In genomic region chr6:37695273-37695672, GRCh38 we compare ENCODE assay signal across 10 cellular contexts. TPM values are rescaled to one million over a fixed set of nuclear protein-coding genes. Genes with fewer than 3 reads are reported as not detected.
A peak's percentile ranks its signal among the peaks of the same experiment; 100 is the strongest.
DNase-seq lines count a peak whose midpoint lies in the region; ATAC-seq and TF ChIP-seq lines count a peak whose summit lies in the region.
"Had no signal": no experiment of that assay in that cellular context is flagged by ENCODE, and none has a peak within 500 bp of the region (broad histone marks: within the 10 kb centered on the region; RNA-seq: fewer than 3 reads in every experiment).

No MANE protein-coding gene starts in this region.

- H3K4me1 Mint-ChIP-seq in CD8-positive, alpha-beta T cell (ENCODE audit: low read depth) = peaks cover 18% of the 10 kb centered on the region
- H3K4me1 Mint-ChIP-seq in HFFc6 (ENCODE audit: low read depth) (peaks cover 48% of the 10 kb centered on the region), nephron (peaks cover 26% of the 10 kb centered on the region)

- intact Hi-C loops in CD8-positive, alpha-beta T cell (cut with DNase I, micrococcal nuclease) = loop anchor here (5.0 to 10.0 kb wide), 6 partner anchors 122 to 980 kb away; partner anchors contain the start of genes BTBD9 (in 2 of the 2), PPIL1 (in 1 of the 2) and ZFAND3 (in 1 of the 2)
- intact Hi-C loops in thyroid gland (cut with DNase I) = no loop called here

- no peaks in the 10 kb centered on the region for H3K79me2 ChIP-seq in trophoblast cell (ENCODE audit: control insufficient read depth, insufficient read depth, low read length, poor library complexity)

- no peaks in the 10 kb centered on the region for H3K36me3 ChIP-seq in CD8-positive, alpha-beta T cell (ENCODE audit: insufficient read depth, low read length)
- no peaks in the 10 kb centered on the region for H3K36me3 ChIP-seq in thyroid gland
- H3K36me3 ChIP-seq in trophoblast cell (ENCODE audit: control insufficient read depth in 1 of 2, insufficient read depth in 2 of 2, low read length in 2 of 2) = no peaks in the 10 kb centered on the region
- H3K36me3 ChIP-seq: tibial nerve had no signal

- H3K18ac ChIP-seq in trophoblast cell (ENCODE audit: low read length) = no peak overlapping the region

- no peak overlapping the region for H3K4me3 ChIP-seq in CD8-positive, alpha-beta T cell (ENCODE audit: low read depth, low read length)
- H3K4me3 ChIP-seq in astrocyte of the cerebellum (ENCODE audit: low read depth, low read length) = peak overlapping the region; percentile 62
- no peak overlapping the region for H3K4me3 ChIP-seq in thyroid gland (replicated peaks in 1 of 3)
- no peak overlapping the region for H3K4me3 ChIP-seq in trophoblast cell (ENCODE audit: low read depth, low read length)

- H3K4me2 ChIP-seq in trophoblast cell (ENCODE audit: low read length) = no peak overlapping the region

- no peak overlapping the region for H2BK5ac ChIP-seq in trophoblast cell (ENCODE audit: low read depth, low read length, poor library complexity)

- H4K12ac ChIP-seq in trophoblast cell (ENCODE audit: low read depth, low read length) = no peak overlapping the region

- H2AK5ac ChIP-seq in trophoblast cell (ENCODE audit: low read length) = no peak overlapping the region

- no peak overlapping the region for H3K27ac Mint-ChIP-seq in CD8-positive, alpha-beta T cell
- H3K27ac Mint-ChIP-seq in HFFc6 (no peak overlapping the region), nephron (peak overlapping the region in 1 of 3 experiments; percentile 10)

- in situ Hi-C loops in astrocyte of the cerebellum (cut with HindIII; ENCODE audit: low sequenced_read_pairs) = no loop called here

- WGBS in thyroid gland, 2 donors = 94 to 100% methylated on average over 2 of the region's 2 CpGs
- no CpG with 5 or more reads among the region's 2 CpGs for WGBS in trophoblast cell (ENCODE audit: extremely low coverage, insufficient coverage, insufficient read length)

- no peak overlapping the region for H3K27ac ChIP-seq in CD8-positive, alpha-beta T cell (ENCODE audit: low read depth, low read length)
- H3K27ac ChIP-seq in thyroid gland (no peak overlapping the region), trophoblast cell (ENCODE audit: low read depth, low read length) (no peak overlapping the region)
- H3K27ac ChIP-seq: tibial nerve had no signal

- peaks cover 16% of the 10 kb centered on the region for H3K4me1 ChIP-seq in CD8-positive, alpha-beta T cell (ENCODE audit: insufficient read depth, low read length)
- H3K4me1 ChIP-seq in thyroid gland = peaks cover 9 to 19% of the 10 kb centered on the region in 2 donors
- peaks cover 8 to 15% of the 10 kb centered on the region in 2 experiments for H3K4me1 ChIP-seq in trophoblast cell (ENCODE audit: control insufficient read depth in 1 of 2, insufficient read depth in 2 of 2, low read length in 2 of 2)

- H2BK120ac ChIP-seq in trophoblast cell (ENCODE audit: insufficient read depth, low read length, poor library complexity) = no peak overlapping the region

- POLR2A ChIA-PET in CD8-positive, alpha-beta T cell (lab: Charles Lee) = no interaction called here

- no peak for DNase-seq in CD8-positive, alpha-beta T cell
- DNase-seq in HFFc6 = no peak
- DNase-seq in astrocyte of the cerebellum (ENCODE audit: low read depth) = no peak
- DNase-seq in thyroid gland = no peak
- no peak for DNase-seq in GM20000 (ENCODE audit: low spot score)
- no peak for DNase-seq in trophoblast cell
- DNase-seq: activated CD4-positive, alpha-beta T cell treated with anti-CD3 and anti-CD28 coated beads, Interleukin-2, amount 50 U/mL, for 4 hours; erythroblast had no signal

- peaks cover 25% of the 10 kb centered on the region for H3K27me3 ChIP-seq in CD8-positive, alpha-beta T cell (ENCODE audit: insufficient read depth, low read length)
- peaks cover 7% of the 10 kb centered on the region for H3K27me3 ChIP-seq in thyroid gland
- H3K27me3 ChIP-seq in trophoblast cell (ENCODE audit: insufficient read depth, low read length) = peaks cover 73% of the 10 kb centered on the region

- CTCF ChIA-PET in CD8-positive, alpha-beta T cell (lab: Charles Lee) = no interaction called here

- H3K9ac ChIP-seq in trophoblast cell (ENCODE audit: low read length) = no peak overlapping the region

- H3K23ac ChIP-seq in trophoblast cell (ENCODE audit: low read length) = no peak overlapping the region

- H3K4ac ChIP-seq in trophoblast cell (ENCODE audit: low read depth, low read length) = no peak overlapping the region

- no peak overlapping the region for H2BK12ac ChIP-seq in trophoblast cell (ENCODE audit: low read length)

- no peak overlapping the region for H3K14ac ChIP-seq in trophoblast cell (ENCODE audit: low read length)

- no peaks in the 10 kb centered on the region for H3K9me3 ChIP-seq in CD8-positive, alpha-beta T cell (ENCODE audit: low read length)
- H3K9me3 ChIP-seq in thyroid gland = no peaks in the 10 kb centered on the region
- peaks cover 8% of the 10 kb centered on the region for H3K9me3 ChIP-seq in trophoblast cell (ENCODE audit: insufficient read depth, low read depth, low read length)
- H3K9me3 ChIP-seq: tibial nerve had no signal

- peaks cover 3% of the 10 kb centered on the region for H3K36me3 Mint-ChIP-seq in CD8-positive, alpha-beta T cell
- H3K36me3 Mint-ChIP-seq in HFFc6 (ENCODE audit: low read depth) = no peaks in the 10 kb centered on the region
- H3K36me3 Mint-ChIP-seq in nephron (ENCODE audit: low read depth) = peaks cover 5% of the 10 kb centered on the region

- peak overlapping the region; percentile 78 for H3K4me3 Mint-ChIP-seq in CD8-positive, alpha-beta T cell
- peak overlapping the region; percentile 88 for H3K4me3 Mint-ChIP-seq in HFFc6
- peak overlapping the region; percentile 86 to 94 (median 88) for H3K4me3 Mint-ChIP-seq in nephron

- H3K27me3 Mint-ChIP-seq in CD8-positive, alpha-beta T cell (ENCODE audit: low read depth) = peaks cover 31% of the 10 kb centered on the region
- H3K27me3 Mint-ChIP-seq in HFFc6 (ENCODE audit: insufficient read depth) (peaks cover 17% of the 10 kb centered on the region), nephron (ENCODE audit: low read depth) (peaks cover 72% of the 10 kb centered on the region)

- no peaks in the 10 kb centered on the region for H3K9me3 Mint-ChIP-seq in CD8-positive, alpha-beta T cell
- H3K9me3 Mint-ChIP-seq in HFFc6 = no peaks in the 10 kb centered on the region
- H3K9me3 Mint-ChIP-seq in nephron = no peaks in the 10 kb centered on the region

- H4K91ac ChIP-seq in trophoblast cell (ENCODE audit: low read depth, low read length) = no peak overlapping the region

- no peak for TF ChIP-seq CTCF in CD8-positive, alpha-beta T cell (IDR thresholded peaks at IDR 0.05)
- TF ChIP-seq CTCF in HFFc6 (IDR thresholded peaks at IDR 0.05) (no peak), astrocyte of the cerebellum (IDR thresholded peaks at IDR 0.05; ENCODE audit: low read depth, low read length, missing control alignments) (no peak), nephron (IDR thresholded peaks at IDR 0.05; ENCODE audit: unreplicated experiment in 3 of 3) (no peak), thyroid gland (IDR thresholded peaks at IDR 0.05) (no peak), GM20000 (IDR thresholded peaks at IDR 0.05; ENCODE audit: extremely low read depth, missing control alignments) (no peak)

- H4K8ac ChIP-seq in trophoblast cell (ENCODE audit: low read depth, low read length) = no peak overlapping the region

- no peak for ATAC-seq in CD8-positive, alpha-beta T cell

- TF ChIP-seq POLR2A in thyroid gland (IDR thresholded peaks at IDR 0.05) = no peak

- H2AFZ ChIP-seq in trophoblast cell (ENCODE audit: insufficient read depth, low read length, poor library complexity) = no peak overlapping the region

- no peaks in the 10 kb centered on the region for H3K79me1 ChIP-seq in trophoblast cell (ENCODE audit: low read length)

RNA-seq across cellular contexts. Expression of gene MDGA1, which starts 2.4 kb away (rescaled TPM):
- 1 to 10 TPM; 6.6 to 6.7 TPM for total RNA-seq in CD8-positive, alpha-beta T cell
- total RNA-seq in HFFc6 (2021; fragmentation: NEBNext Ultra II Directional; extraction: Animal tissue kit (Norgen Biotek cat#: 25700)) = 1 to 10 TPM; 3.8 to 6.8 (median 5.7) TPM
- 1 to 10 TPM in 3 of 4 donors, under 1 TPM in 1; 0.83 to 3.9 (median 1.6) TPM for total RNA-seq in thyroid gland
- polyA plus RNA-seq in trophoblast cell (2013) = 0.04 and 0.18 TPM in 2 replicates
